Comparison of ENCODE assay signal across 1 cellular context in genomic region chr3:88149516-88150362, GRCh38.
A peak's percentile ranks its signal among the peaks of the same experiment; 100 is the strongest.
TF ChIP-seq lines count a peak whose summit lies in the region.

Gene C3orf38 (plus strand): TSS chr3:88149959. CDS start chr3:88150053, 94 bp downstream.

TF ChIP-seq in GM12878, 131 proteins besides CTCF, POLR2A, EP300 and RAD21 (continued from another document and continues in another):
- no peak for TF ChIP-seq CEBPZ (IDR thresholded peaks at IDR 0.05; ENCODE audit: low read depth, low read length)
- TF ChIP-seq MTA3 (IDR thresholded peaks at IDR 0.05; ENCODE audit: borderline replicate concordance, low read length): no peak
- no peak for TF ChIP-seq RAD51 (IDR thresholded peaks at IDR 0.05)
- TF ChIP-seq NR2C2 (IDR thresholded peaks at IDR 0.05; ENCODE audit: borderline replicate concordance, control insufficient read depth, insufficient read length, low read depth): peak; percentile 63
- TF ChIP-seq IKZF1 (conservative IDR thresholded peaks at IDR 0.05): peak; percentile 95
- TF ChIP-seq ATF3 (IDR thresholded peaks at IDR 0.05; ENCODE audit: borderline replicate concordance, extremely low read depth, low read depth, low read length): no peak
- TF ChIP-seq KAT2A (conservative IDR thresholded peaks at IDR 0.05; ENCODE audit: control insufficient read depth, low read depth, low read length): no peak
- TF ChIP-seq ELK1 (IDR thresholded peaks at IDR 0.05; ENCODE audit: low read depth, low read length): peak; percentile 93
- no peak for TF ChIP-seq SUZ12 (IDR thresholded peaks at IDR 0.05; ENCODE audit: unreplicated experiment)
- peak; percentile 54; the same call in 1 of the 2 replicates for TF ChIP-seq TAF1 (IDR thresholded peaks at IDR 0.05; ENCODE audit: borderline replicate concordance, low read depth, low read length)
- TF ChIP-seq TCF12 (IDR thresholded peaks at IDR 0.05; ENCODE audit: low read depth, low read length): 0 out of 2 replicates have a peak, but pooled peaks have one; percentile 18
- no peak for TF ChIP-seq IRF4 (IDR thresholded peaks at IDR 0.05; ENCODE audit: low read depth, low read length)
- peak; percentile 76; the same call in 1 of the 2 replicates for TF ChIP-seq HDGF (IDR thresholded peaks at IDR 0.05)
- peak; percentile 79 for TF ChIP-seq EED (IDR thresholded peaks at IDR 0.05; ENCODE audit: low read depth)
- TF ChIP-seq GATAD2B (conservative IDR thresholded peaks at IDR 0.05; ENCODE audit: low read depth): peak; percentile 87
- TF ChIP-seq SREBF2 (IDR thresholded peaks at IDR 0.05; ENCODE audit: low read length): no peak
- TF ChIP-seq MYB (IDR thresholded peaks at IDR 0.05; ENCODE audit: borderline replicate concordance, low read depth, low read length): peak; percentile 20; the same call in 1 of the 2 replicates
- TF ChIP-seq NFIC (IDR thresholded peaks at IDR 0.05; ENCODE audit: low read depth, low read length): no peak
- TF ChIP-seq PAX5 (IDR thresholded peaks at IDR 0.05; ENCODE audit: borderline replicate concordance, low read depth, low read length): peak; percentile 37; the same call in 1 of the 2 replicates
- TF ChIP-seq SUPT20H (IDR thresholded peaks at IDR 0.05; ENCODE audit: borderline replicate concordance, control insufficient read depth, low read depth, low read length): no peak
- TF ChIP-seq MEF2A (IDR thresholded peaks at IDR 0.05; ENCODE audit: insufficient read depth, low read depth, low read length): no peak
- peak; percentile 56 for TF ChIP-seq MXI1 (IDR thresholded peaks at IDR 0.05; ENCODE audit: low read depth, low read length)
- peak; percentile 65 for TF ChIP-seq MLLT1 (IDR thresholded peaks at IDR 0.05)
- peak; percentile 63; the same call in 1 of the 2 replicates for TF ChIP-seq CBX5 (IDR thresholded peaks at IDR 0.05; ENCODE audit: low read depth)
- TF ChIP-seq POLR2AphosphoS2 (IDR thresholded peaks at IDR 0.05; ENCODE audit: low read depth, low read length): 0 out of 2 replicates have a peak, but pooled peaks have one; percentile 36
- TF ChIP-seq ZNF687 (IDR thresholded peaks at IDR 0.05): peak; percentile 66; the same call in 1 of the 2 replicates
- no peak for TF ChIP-seq PRDM15 (CRISPR knock-in tag; IDR thresholded peaks at IDR 0.05)
- peak; percentile 79; the same call in 1 of the 2 replicates for TF ChIP-seq STAT1 (conservative IDR thresholded peaks at IDR 0.05)
- peak; percentile 86; the same call in 1 of the 2 replicates for TF ChIP-seq RB1 (IDR thresholded peaks at IDR 0.05; ENCODE audit: borderline replicate concordance)
- TF ChIP-seq JUNB (IDR thresholded peaks at IDR 0.05): no peak
- TF ChIP-seq RCOR1 (conservative IDR thresholded peaks at IDR 0.05; ENCODE audit: low read depth, low read length): no peak
- peak; percentile 32 to 69; a peak in 3 of 4 replicates for TF ChIP-seq BHLHE40 (IDR thresholded peaks at IDR 0.05; ENCODE audit: borderline replicate concordance in 1 of 2, low read depth in 2 of 2, low read length in 1 of 2)
- TF ChIP-seq MEF2B (IDR thresholded peaks at IDR 0.05; ENCODE audit: partially characterized antibody, poor library complexity, severe bottlenecking): no peak
- TF ChIP-seq BCL3 (IDR thresholded peaks at IDR 0.05; ENCODE audit: borderline replicate concordance, insufficient read depth, low read depth, low read length, poor library complexity, severe bottlenecking): no peak
- TF ChIP-seq ATF7 (IDR thresholded peaks at IDR 0.05; ENCODE audit: low read depth): peak; percentile 55
- peak; percentile 71 to 75 for TF ChIP-seq IKZF2 (IDR thresholded peaks at IDR 0.05)
- no peak for TF ChIP-seq SMAD1 (IDR thresholded peaks at IDR 0.05; ENCODE audit: low read depth, partially characterized antibody)
- peak; percentile 59; the same call in 1 of the 2 replicates for TF ChIP-seq CBFB (IDR thresholded peaks at IDR 0.05; ENCODE audit: low read depth)
- TF ChIP-seq DPF2 (IDR thresholded peaks at IDR 0.05): peak; percentile 63; the same call in 1 of the 2 replicates
- TF ChIP-seq ASH2L (IDR thresholded peaks at IDR 0.05; ENCODE audit: borderline replicate concordance, low read depth): no peak
- TF ChIP-seq SKIL (IDR thresholded peaks at IDR 0.05; ENCODE audit: low read depth, poor library complexity, severe bottlenecking): no peak
- no peak for TF ChIP-seq RFX5 (IDR thresholded peaks at IDR 0.05; ENCODE audit: low read depth, low read length)
- TF ChIP-seq BRCA1 (IDR thresholded peaks at IDR 0.05; ENCODE audit: low read depth, low read length): no peak
- no peak for TF ChIP-seq MYC (IDR thresholded peaks at IDR 0.05; ENCODE audit: insufficient read depth, insufficient read length, insufficient replicate concordance, low read length, severe bottlenecking)
- TF ChIP-seq ZBED1 (IDR thresholded peaks at IDR 0.05; ENCODE audit: borderline replicate concordance): 0 out of 2 replicates have a peak, but pooled peaks have one; percentile 37
- TF ChIP-seq CBX3 (IDR thresholded peaks at IDR 0.05; ENCODE audit: borderline replicate concordance, low read depth): no peak
- TF ChIP-seq ZNF622 (IDR thresholded peaks at IDR 0.05): no peak
- peak in 1 of 2 experiments; percentile 39; a peak in 1 of 4 replicates for TF ChIP-seq ETV6 (conservative IDR thresholded peaks at IDR 0.05 in 1 of 2, IDR thresholded peaks at IDR 0.05 in 1 of 2; ENCODE audit: borderline replicate concordance in 1 of 2, low read depth in 1 of 2)
- TF ChIP-seq YBX1 (IDR thresholded peaks at IDR 0.05): no peak
